ENCODE assay signal across 15 cellular contexts in genomic region chr17:18951941-18952842, GRCh38. TPM values are rescaled to one million over a fixed set of nuclear protein-coding genes. Genes with fewer than 3 reads are reported as not detected.
A peak's percentile ranks its signal among the peaks of the same experiment; 100 is the strongest.
DNase-seq lines count a peak whose midpoint lies in the region; ATAC-seq and TF ChIP-seq lines count a peak whose summit lies in the region.
"Had no signal": no experiment of that assay in that cellular context is flagged by ENCODE, and none has a peak within 500 bp of the region (broad histone marks: within the 10 kb centered on the region; RNA-seq: fewer than 3 reads in every experiment).

Gene SLC5A10, plus strand, starts transcription at chr17:18952165. Its CDS starts 41 bp downstream, at chr17:18952206.

- H4K20me1 ChIP-seq in fibroblast of lung (ENCODE audit: control insufficient read depth, extremely low read depth, insufficient read depth, low read length) = no peaks in the 10 kb centered on the region

- no peak within 1 kb of the TSS for H3K14ac ChIP-seq in neuronal stem cell (ENCODE audit: low read length)

- H2BK5ac ChIP-seq in neuronal stem cell (ENCODE audit: low read length) = peak within 1 kb of the TSS; percentile 42

- H3K4me2 ChIP-seq in fibroblast of lung (ENCODE audit: extremely low read depth, insufficient read depth, low read length) (no peak within 1 kb of the TSS), neuronal stem cell (ENCODE audit: insufficient read depth, low read length, poor library complexity, severe bottlenecking) (no peak within 1 kb of the TSS)

- H3K4me1 ChIP-seq in fibroblast of lung (ENCODE audit: control insufficient read depth, extremely low read depth, insufficient read depth, low read length) (no peaks in the 10 kb centered on the region), neuronal stem cell (ENCODE audit: control insufficient read depth in 2 of 2, insufficient read depth in 1 of 2, low read depth in 1 of 2, low read length in 2 of 2) (peaks cover 0 to 3% of the 10 kb centered on the region in 2 donors)

- H3K4me3 ChIP-seq in fibroblast of lung (replicated peaks in 1 of 4; ENCODE audit: control extremely low read depth in 1 of 4, insufficient read depth in 1 of 4, low read depth in 3 of 4, low read length in 4 of 4) (no peak within 1 kb of the TSS), neuronal stem cell (ENCODE audit: low read length in 2 of 2) (no peak within 1 kb of the TSS)
- H3K4me3 ChIP-seq: pancreas had no signal

- H2AFZ ChIP-seq in fibroblast of lung (ENCODE audit: low read length) (no peak within 1 kb of the TSS), neuronal stem cell (ENCODE audit: low read length) (no peak within 1 kb of the TSS)

- H3K79me1 ChIP-seq in neuronal stem cell (ENCODE audit: low read depth, low read length) = peaks cover 2% of the 10 kb centered on the region

- H3K9me3 ChIP-seq in fibroblast of lung (ENCODE audit: control insufficient read depth, insufficient read depth, low read depth, low read length) (no peaks in the 10 kb centered on the region), neuronal stem cell (replicated peaks in 1 of 2; ENCODE audit: control insufficient read depth in 2 of 2, insufficient read depth in 1 of 2, low read depth in 1 of 2, low read length in 2 of 2) (no peaks in the 10 kb centered on the region)
- H3K9me3 ChIP-seq: pancreas had no signal

- H3K4ac ChIP-seq in neuronal stem cell (ENCODE audit: low read length) = no peak within 1 kb of the TSS

- H2BK120ac ChIP-seq in neuronal stem cell (ENCODE audit: low read depth, low read length) = no peak within 1 kb of the TSS

- H2BK15ac ChIP-seq in neuronal stem cell (ENCODE audit: low read length) = peak within 1 kb of the TSS; percentile 88

- no CpG with 5 or more reads among the region's 17 CpGs for WGBS in neuronal stem cell (ENCODE audit: extremely low coverage in 2 of 2, insufficient read length in 2 of 2, insufficient replicate concordance in 1 of 2), 2 donors

- no peak within 1 kb of the TSS for H3K9ac ChIP-seq in fibroblast of lung (ENCODE audit: insufficient read depth, low read length)
- peak within 1 kb of the TSS; percentile 78 for H3K9ac ChIP-seq in neuronal stem cell (ENCODE audit: low read depth, low read length, poor library complexity)

- no peak within 1 kb of the TSS for H4K8ac ChIP-seq in neuronal stem cell (ENCODE audit: low read depth, low read length)

- peak; percentile 14 to 19 for TF ChIP-seq CTCF in fibroblast of lung (conservative IDR thresholded peaks at IDR 0.05 in 1 of 2, IDR thresholded peaks at IDR 0.05 in 1 of 2; ENCODE audit: low read depth in 1 of 2, low read length in 2 of 2)

- peak within 1 kb of the TSS; percentile 90 for H2AK5ac ChIP-seq in neuronal stem cell (ENCODE audit: low read depth, low read length)

- peak within 1 kb of the TSS; percentile 49 for H4K91ac ChIP-seq in neuronal stem cell (ENCODE audit: low read depth, low read length, poor library complexity)

- DNase-seq in DMS 273 (lab: John Stamatoyannopoulos, UW; ENCODE audit: unreplicated experiment) = peak; percentile 28
- no peak for DNase-seq in DMS 273 treated with DMSO at 0.1 percent for 48 hours (lab: John Stamatoyannopoulos, UW)
- peak; percentile 49 for DNase-seq in NCI-H69 (lab: John Stamatoyannopoulos, UW)
- no peak for DNase-seq in fibroblast of lung (ENCODE audit: low read depth in 2 of 2)
- no peak for DNase-seq in neuronal stem cell (ENCODE audit: low spot score)
- DNase-seq in GOT3 (lab: John Stamatoyannopoulos, UW) = no peak
- no peak for DNase-seq in NCI-H526 (lab: John Stamatoyannopoulos, UW)
- DNase-seq: activated CD4-positive, alpha-beta T cell treated with anti-CD3 and anti-CD28 coated beads, Interleukin-2, amount 10 ng/mL, durations not matched to agents 24 days and 14 days; GF-D8; NCI-H1930; pancreas had no signal

- peak within 1 kb of the TSS; percentile 86 for H2BK12ac ChIP-seq in neuronal stem cell (ENCODE audit: low read length)

- H3K18ac ChIP-seq in neuronal stem cell (ENCODE audit: low read length) = peak within 1 kb of the TSS; percentile 84

- no peaks in the 10 kb centered on the region for H3K79me2 ChIP-seq in fibroblast of lung (ENCODE audit: control insufficient read depth, insufficient read depth, low read length)

- H3K23ac ChIP-seq in neuronal stem cell (ENCODE audit: low read depth, low read length, poor library complexity) = no peak within 1 kb of the TSS

- H3K36me3 ChIP-seq in fibroblast of lung (ENCODE audit: control insufficient read depth, insufficient read depth, low read length) (no peaks in the 10 kb centered on the region), neuronal stem cell (replicated peaks in 1 of 2; ENCODE audit: control insufficient read depth in 2 of 2, insufficient read depth in 2 of 2, low read length in 2 of 2) (no peaks in the 10 kb centered on the region)
- H3K36me3 ChIP-seq: pancreas had no signal

- no peak within 1 kb of the TSS for H3K27ac ChIP-seq in fibroblast of lung (ENCODE audit: insufficient read depth, low read length)
- H3K27ac ChIP-seq in neuronal stem cell (replicated peaks; ENCODE audit: low read length) = no peak within 1 kb of the TSS
- H3K27ac ChIP-seq: 22Rv1 had no signal

- H3K27me3 ChIP-seq in fibroblast of lung (ENCODE audit: control insufficient read depth, insufficient read depth, low read length) = peaks cover 20% of the 10 kb centered on the region
- H3K27me3 ChIP-seq in neuronal stem cell (ENCODE audit: control insufficient read depth in 3 of 3, insufficient read depth in 3 of 3, low read depth in 1 of 3, low read length in 3 of 3) = peaks cover 0 to 16% (median 2%) of the 10 kb centered on the region in 3 experiments
- H3K27me3 ChIP-seq: pancreas had no signal

- no peak for ATAC-seq in HG02798 (IDR thresholded peaks at IDR 0.05; ENCODE audit: poor library complexity, unreplicated experiment)
- ATAC-seq: activated naive CD4-positive, alpha-beta T cell treated with anti-CD3 and anti-CD28 coated beads, Interleukin-2, amount 50 U/mL, for 72 hours had no signal

RNA-seq across cellular contexts. Expression of gene SLC5A10, which starts in this region (rescaled TPM):
- total RNA-seq in fibroblast of lung = under 0.01 TPM in 1 of 2 replicates, not detected in the other
- polyA plus RNA-seq in fibroblast of lung = not detected in 2 replicates
- polyA plus RNA-seq in fibroblast of lung (2012) = not detected in 2 replicates
- polyA minus RNA-seq in fibroblast of lung (ENCODE audit: low replicate concordance) = not detected in 2 replicates
- polyA plus RNA-seq in neuronal stem cell (2013, experiment 1 of 2) = under 0.01 TPM
- polyA plus RNA-seq in neuronal stem cell (2013, experiment 2 of 2) = not detected
- total RNA-seq: activated CD4-positive, alpha-beta T cell treated with anti-CD3 and anti-CD28 coated beads, Interleukin-2, amount 10 ng/mL, durations not matched to agents 24 days and 14 days; activated naive CD4-positive, alpha-beta T cell treated with anti-CD3 and anti-CD28 coated beads, Interleukin-2, amount 50 U/mL, for 72 hours; pancreas; temporal lobe had no signal

Comparison
In these comparisons a context has a peak if more than half of its experiments do, and no peak if none do; other contexts are left out.
1. DNase-seq: peak in DMS 273 (single experiment) and NCI-H69 (single experiment); none in DMS 273 treated with DMSO at 0.1 percent for 48 hours (single experiment), fibroblast of lung (0 of 2), neuronal stem cell (single experiment), GOT3 (single experiment) and NCI-H526 (0 of 2).